Comparison of ENCODE assay signal across 15 cellular contexts in the genomic region with DNA sequence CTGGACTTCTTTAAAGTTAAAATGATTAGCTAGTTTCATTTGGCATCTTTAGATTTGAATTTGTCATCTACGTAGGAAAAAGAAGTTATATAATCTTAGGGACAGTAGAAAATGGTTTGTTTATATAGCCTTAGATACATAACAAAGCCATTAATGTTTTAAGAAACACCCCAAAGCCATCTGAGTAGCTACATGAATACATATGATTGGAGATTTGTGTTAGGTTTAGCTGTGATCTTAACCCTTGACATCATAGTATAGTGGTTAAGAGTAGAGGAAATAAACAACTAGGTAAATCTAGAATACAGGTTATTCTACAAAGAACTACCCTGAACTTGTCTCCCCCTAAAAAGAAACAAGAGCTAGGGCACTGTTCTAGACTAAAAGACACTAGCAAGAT.
DNase-seq lines count a peak whose midpoint lies in the region; ATAC-seq and TF ChIP-seq lines count a peak whose summit lies in the region.
"Had no signal": no experiment of that assay in that cellular context is flagged by ENCODE, and none has a peak within 500 bp of the region (broad histone marks: within the 10 kb centered on the region; RNA-seq: fewer than 3 reads in every experiment).

No MANE protein-coding gene starts in this region.

- H3K79me2 ChIP-seq in OCI-LY1 (ENCODE audit: insufficient read depth, low read length), result peaks cover 31% of the 10 kb centered on the region

- no peak overlapping the region for H3K4me3 ChIP-seq in OCI-LY1 (ENCODE audit: low read depth, low read length, poor library complexity, severe bottlenecking)

- no peaks in the 10 kb centered on the region for H3K9me2 ChIP-seq in OCI-LY1 (ENCODE audit: low read depth, low read length)

- H3K36me3 ChIP-seq in OCI-LY1 (ENCODE audit: insufficient read depth, low read length), result peaks cover 17% of the 10 kb centered on the region

- no peaks in the 10 kb centered on the region for H3F3A ChIP-seq in OCI-LY1 (ENCODE audit: insufficient read depth, low read length)

- peak overlapping the region; percentile 40 for H3K27ac Mint-ChIP-seq in stimulated activated naive CD8-positive, alpha-beta T cell treated with anti-CD3 and anti-CD28 coated beads, Interleukin-15, Interleukin-2, amounts not matched to agents 100 ng/mL and 50 ng/mL, for 24 hours
- H3K27ac Mint-ChIP-seq in stimulated activated naive CD8-positive, alpha-beta T cell treated with anti-CD3 and anti-CD28 coated beads, Interleukin-15, amount 100 ng/mL, for 72 hours, result peak overlapping the region in 1 of 2 donors; percentile 54
- H3K27ac Mint-ChIP-seq in effector memory CD8-positive, alpha-beta T cell, result no peak overlapping the region
- H3K27ac Mint-ChIP-seq in stimulated activated naive B cell treated with anti-CD40 and anti-IgM and Interleukin-4, amounts not matched to agents 10 μg/mL and 1 μg/mL and 100 μg/mL, for 72 hours, result peak overlapping the region; percentile 92

- peaks cover 42% of the 10 kb centered on the region for H3K4me1 Mint-ChIP-seq in stimulated activated naive CD8-positive, alpha-beta T cell treated with anti-CD3 and anti-CD28 coated beads, Interleukin-15, Interleukin-2, amounts not matched to agents 100 ng/mL and 50 ng/mL, for 24 hours (ENCODE audit: low read depth)
- peaks cover 29% of the 10 kb centered on the region for H3K4me1 Mint-ChIP-seq in stimulated activated naive CD8-positive, alpha-beta T cell treated with anti-CD3 and anti-CD28 coated beads, Interleukin-15, amount 100 ng/mL, for 72 hours
- H3K4me1 Mint-ChIP-seq in effector memory CD8-positive, alpha-beta T cell (ENCODE audit: low read depth in 2 of 2), result peaks cover 10 to 25% of the 10 kb centered on the region in 2 donors
- H3K4me1 Mint-ChIP-seq in stimulated activated naive B cell treated with anti-CD40 and anti-IgM and Interleukin-4, amounts not matched to agents 10 μg/mL and 1 μg/mL and 100 μg/mL, for 72 hours, result peaks cover 16 to 54% of the 10 kb centered on the region in 2 donors

- no peaks in the 10 kb centered on the region for H3K27me3 Mint-ChIP-seq in stimulated activated naive CD8-positive, alpha-beta T cell treated with anti-CD3 and anti-CD28 coated beads, Interleukin-15, Interleukin-2, amounts not matched to agents 100 ng/mL and 50 ng/mL, for 24 hours
- no peaks in the 10 kb centered on the region for H3K27me3 Mint-ChIP-seq in stimulated activated naive CD8-positive, alpha-beta T cell treated with anti-CD3 and anti-CD28 coated beads, Interleukin-15, amount 100 ng/mL, for 72 hours
- H3K27me3 Mint-ChIP-seq in effector memory CD8-positive, alpha-beta T cell, result no peaks in the 10 kb centered on the region
- no peaks in the 10 kb centered on the region for H3K27me3 Mint-ChIP-seq in stimulated activated naive B cell treated with anti-CD40 and anti-IgM and Interleukin-4, amounts not matched to agents 10 μg/mL and 1 μg/mL and 100 μg/mL, for 72 hours

- H3K4me3 Mint-ChIP-seq in stimulated activated naive CD8-positive, alpha-beta T cell treated with anti-CD3 and anti-CD28 coated beads, Interleukin-15, Interleukin-2, amounts not matched to agents 100 ng/mL and 50 ng/mL, for 24 hours, result no peak overlapping the region
- no peak overlapping the region for H3K4me3 Mint-ChIP-seq in stimulated activated naive CD8-positive, alpha-beta T cell treated with anti-CD3 and anti-CD28 coated beads, Interleukin-15, amount 100 ng/mL, for 72 hours
- no peak overlapping the region for H3K4me3 Mint-ChIP-seq in effector memory CD8-positive, alpha-beta T cell
- H3K4me3 Mint-ChIP-seq in stimulated activated naive B cell treated with anti-CD40 and anti-IgM and Interleukin-4, amounts not matched to agents 10 μg/mL and 1 μg/mL and 100 μg/mL, for 72 hours, result peak overlapping the region in 1 of 2 donors; percentile 46
- H3K4me3 Mint-ChIP-seq: CD8-positive, alpha-beta memory T cell had no signal

- H3K9me3 Mint-ChIP-seq in stimulated activated naive CD8-positive, alpha-beta T cell treated with anti-CD3 and anti-CD28 coated beads, Interleukin-15, Interleukin-2, amounts not matched to agents 100 ng/mL and 50 ng/mL, for 24 hours, result no peaks in the 10 kb centered on the region
- peaks cover 0 to 5% of the 10 kb centered on the region in 2 donors for H3K9me3 Mint-ChIP-seq in stimulated activated naive CD8-positive, alpha-beta T cell treated with anti-CD3 and anti-CD28 coated beads, Interleukin-15, amount 100 ng/mL, for 72 hours
- no peaks in the 10 kb centered on the region for H3K9me3 Mint-ChIP-seq in effector memory CD8-positive, alpha-beta T cell
- H3K9me3 Mint-ChIP-seq in stimulated activated naive B cell treated with anti-CD40 and anti-IgM and Interleukin-4, amounts not matched to agents 10 μg/mL and 1 μg/mL and 100 μg/mL, for 72 hours, result peaks cover 0 to 3% of the 10 kb centered on the region in 2 donors
- H3K9me3 Mint-ChIP-seq: CD8-positive, alpha-beta memory T cell had no signal

- DNase-seq in stimulated activated naive CD8-positive, alpha-beta T cell treated with anti-CD3 and anti-CD28 coated beads, Interleukin-15, amount 100 ng/mL, for 72 hours, result no peak
- DNase-seq in effector memory CD8-positive, alpha-beta T cell, result no peak
- DNase-seq in stimulated activated naive B cell treated with anti-CD40 and anti-IgM and Interleukin-4, amounts not matched to agents 10 μg/mL and 1 μg/mL and 100 μg/mL, for 72 hours, result no peak
- no peak for DNase-seq in SIG-M5 treated with dmso at 0.1 percent for 504 hours (lab: John Stamatoyannopoulos, UW; ENCODE audit: unreplicated experiment)
- no peak for DNase-seq in HCEC 1CT
- DNase-seq: 8988T; C1 segment of cervical spinal cord; Caco-2; CD8-positive, alpha-beta memory T cell; DND-41; GDM1 had no signal

- no peak overlapping the region for H2AFZ ChIP-seq in OCI-LY1 (ENCODE audit: low read length)

- no peaks in the 10 kb centered on the region for H3K9me3 ChIP-seq in OCI-LY1 (ENCODE audit: low read length)
- H3K9me3 ChIP-seq: Caco-2 had no signal

- no peak for TF ChIP-seq CTCF in OCI-LY1 (IDR thresholded peaks at IDR 0.05; ENCODE audit: low read length)

- peaks cover 41% of the 10 kb centered on the region for H3K36me3 Mint-ChIP-seq in stimulated activated naive CD8-positive, alpha-beta T cell treated with anti-CD3 and anti-CD28 coated beads, Interleukin-15, Interleukin-2, amounts not matched to agents 100 ng/mL and 50 ng/mL, for 24 hours (ENCODE audit: low read depth)
- peaks cover 19% of the 10 kb centered on the region for H3K36me3 Mint-ChIP-seq in effector memory CD8-positive, alpha-beta T cell (ENCODE audit: insufficient read depth)
- H3K36me3 Mint-ChIP-seq in stimulated activated naive B cell treated with anti-CD40 and anti-IgM and Interleukin-4, amounts not matched to agents 10 μg/mL and 1 μg/mL and 100 μg/mL, for 72 hours, result peaks cover 12 to 17% of the 10 kb centered on the region in 2 donors

- H3K27ac ChIP-seq in OCI-LY1 (ENCODE audit: low read depth, low read length, poor library complexity, severe bottlenecking), result peak overlapping the region; percentile 78

- peaks cover 50% of the 10 kb centered on the region for H3K4me1 ChIP-seq in OCI-LY1 (ENCODE audit: insufficient read depth, low read length, severe bottlenecking)
- H3K4me1 ChIP-seq: Caco-2 had no signal

- no peaks in the 10 kb centered on the region for H3K27me3 ChIP-seq in OCI-LY1 (ENCODE audit: insufficient read depth, low read length)

- no peaks in the 10 kb centered on the region for H4K20me1 ChIP-seq in OCI-LY1 (ENCODE audit: insufficient read depth, low read length)

- no peak for ATAC-seq in stimulated activated naive CD8-positive, alpha-beta T cell treated with anti-CD3 and anti-CD28 coated beads, Interleukin-15, amount 100 ng/mL, for 72 hours
- ATAC-seq in effector memory CD8-positive, alpha-beta T cell (replicated peaks), result peak; percentile 26
- no peak for ATAC-seq in stimulated activated naive B cell treated with anti-CD40 and anti-IgM and Interleukin-4, amounts not matched to agents 10 μg/mL and 1 μg/mL and 100 μg/mL, for 72 hours (replicated peaks)
- ATAC-seq in HG03354 (IDR thresholded peaks at IDR 0.05; ENCODE audit: poor library complexity, severe bottlenecking, unreplicated experiment), result no peak
- ATAC-seq: HCT116 had no signal

- H3K9ac ChIP-seq in OCI-LY1 (ENCODE audit: low read length), result no peak overlapping the region

- H3K4me2 ChIP-seq in OCI-LY1 (ENCODE audit: low read length), result peak overlapping the region; percentile 20; the same call in 1 of the 2 replicates

Comparison
In these comparisons a context has a peak if more than half of its experiments do, and no peak if none do; other contexts are left out.
1. H3K27ac Mint-ChIP-seq: peak in stimulated activated naive CD8-positive, alpha-beta T cell treated with anti-CD3 and anti-CD28 coated beads, Interleukin-15, Interleukin-2, amounts not matched to agents 100 ng/mL and 50 ng/mL, for 24 hours (single experiment) and stimulated activated naive B cell treated with anti-CD40 and anti-IgM and Interleukin-4, amounts not matched to agents 10 μg/mL and 1 μg/mL and 100 μg/mL, for 72 hours (single experiment); none in effector memory CD8-positive, alpha-beta T cell (0 of 2).